ENCODE assay signal across 17 cellular contexts in genomic region chr11:129798212-129798611, GRCh38. TPM values are rescaled to one million over a fixed set of nuclear protein-coding genes. Genes with fewer than 3 reads are reported as not detected.
DNase-seq lines count a peak whose midpoint lies in the region; ATAC-seq, FAIRE-seq and TF ChIP-seq lines count a peak whose summit lies in the region.
"Had no signal": no experiment of that assay in that cellular context is flagged by ENCODE, and none has a peak within 500 bp of the region (broad histone marks: within the 10 kb centered on the region; RNA-seq: fewer than 3 reads in every experiment).

No MANE protein-coding gene starts in this region.

- no peaks in the 10 kb centered on the region for H3K79me2 ChIP-seq in HepG2 (ENCODE audit: insufficient read depth, low read length)

- H3K4me3 ChIP-seq in HepG2 (replicated peaks in 1 of 3; ENCODE audit: insufficient read depth in 1 of 3, low read depth in 2 of 3, low read length in 3 of 3) = no peak overlapping the region
- H3K4me3 ChIP-seq in right lobe of liver = no peak overlapping the region
- no peak overlapping the region for H3K4me3 ChIP-seq in neuronal stem cell (ENCODE audit: low read length in 2 of 2)
- H3K4me3 ChIP-seq: BLaER1 had no signal

- H3K4me1 ChIP-seq in HepG2 (ENCODE audit: insufficient read depth, low read length) (peaks cover 62% of the 10 kb centered on the region), right lobe of liver (no peaks in the 10 kb centered on the region), neuronal stem cell (ENCODE audit: control insufficient read depth in 2 of 2, insufficient read depth in 1 of 2, low read depth in 1 of 2, low read length in 2 of 2) (no peaks in the 10 kb centered on the region)

- no peak overlapping the region for H2BK12ac ChIP-seq in neuronal stem cell (ENCODE audit: low read length)

- ATAC-seq in HepG2 (no peak; the same call in 1 of the 3 replicates), right lobe of liver (no peak), left colon (peak; percentile 91), GM21619 (IDR thresholded peaks at IDR 0.05; ENCODE audit: unreplicated experiment) (no peak)

- peaks cover 0 to 6% of the 10 kb centered on the region in 2 experiments; a peak in 1 of 5 replicates for H3K27me3 ChIP-seq in HepG2 (ENCODE audit: control insufficient read depth in 1 of 2, insufficient read depth in 2 of 2, low read length in 2 of 2)
- no peaks in the 10 kb centered on the region for H3K27me3 ChIP-seq in right lobe of liver
- peaks cover 0 to 1% (median 0%) of the 10 kb centered on the region in 3 experiments for H3K27me3 ChIP-seq in neuronal stem cell (ENCODE audit: control insufficient read depth in 3 of 3, insufficient read depth in 3 of 3, low read depth in 1 of 3, low read length in 3 of 3)
- H3K27me3 ChIP-seq: BLaER1 had no signal

- H3K23ac ChIP-seq in neuronal stem cell (ENCODE audit: low read depth, low read length, poor library complexity) = no peak overlapping the region

- intact Hi-C loops in HepG2 (cut with micrococcal nuclease; ENCODE audit: unreplicated experiment) (no loop called here), right lobe of liver (cut with DNase I) (no loop called here), left colon (cut with DNase I, micrococcal nuclease) (no loop called here)

- no peak overlapping the region for H3K4ac ChIP-seq in neuronal stem cell (ENCODE audit: low read length)

- H3K79me1 ChIP-seq in neuronal stem cell (ENCODE audit: low read depth, low read length) = no peaks in the 10 kb centered on the region

- no peak overlapping the region for H2BK15ac ChIP-seq in neuronal stem cell (ENCODE audit: low read length)

- H3K14ac ChIP-seq in neuronal stem cell (ENCODE audit: low read length) = no peak overlapping the region

- POLR2A ChIA-PET in HepG2 (lab: Yijun Ruan, JAX) = interaction anchor here (0.7 kb wide), 1 partner anchor 17 kb away, joined by 3 read pairs; no protein-coding TSS in a partner anchor

- CTCF ChIA-PET in HepG2 (lab: Yijun Ruan, JAX; ENCODE audit: low intra/inter-chr PET ratio, low total read pairs) = no interaction called here

- no peaks in the 10 kb centered on the region for H3K36me3 ChIP-seq in HepG2 (replicated peaks in 1 of 2; ENCODE audit: control insufficient read depth in 1 of 2, insufficient read depth in 2 of 2, low read length in 2 of 2)
- H3K36me3 ChIP-seq in right lobe of liver = no peaks in the 10 kb centered on the region
- H3K36me3 ChIP-seq in neuronal stem cell (replicated peaks in 1 of 2; ENCODE audit: control insufficient read depth in 2 of 2, insufficient read depth in 2 of 2, low read length in 2 of 2) = no peaks in the 10 kb centered on the region
- H3K36me3 ChIP-seq: BLaER1 had no signal

- DNase-seq in HepG2 (ENCODE audit: low spot score) (no peak), right lobe of liver (no peak), left colon (peak in 1 of 2 donors; percentile 38), neuronal stem cell (ENCODE audit: low spot score) (no peak), NCI-H69 (lab: John Stamatoyannopoulos, UW) (no peak), GDM1 (lab: John Stamatoyannopoulos, UW) (no peak)
- DNase-seq: 8988T; Calu3; CD4-positive, alpha-beta memory T cell; GOT3; H7; HFFc6 had no signal

- BruUV-seq in HepG2 (replicated peaks; lab: Mats Ljungman, UMichigan) = no TSS peak

- peak; percentile 30 for FAIRE-seq in HepG2 (lab: Jason Lieb, UNC)
- FAIRE-seq: G401.6 had no signal

- no peak overlapping the region for H4K8ac ChIP-seq in neuronal stem cell (ENCODE audit: low read depth, low read length)

- H2AK5ac ChIP-seq in neuronal stem cell (ENCODE audit: low read depth, low read length) = no peak overlapping the region

- H3K18ac ChIP-seq in neuronal stem cell (ENCODE audit: low read length) = no peak overlapping the region

- TF ChIP-seq POLR2A in HepG2 (IDR thresholded peaks at IDR 0.05; ENCODE audit: insufficient read depth in 1 of 2, low read depth in 2 of 2, low read length in 2 of 2) (no peak), right lobe of liver (IDR thresholded peaks at IDR 0.05) (no peak)

- no peak for TF ChIP-seq CTCF in HepG2 (CRISPR knock-in tag; IDR thresholded peaks at IDR 0.05)
- TF ChIP-seq CTCF in right lobe of liver (IDR thresholded peaks at IDR 0.05) = no peak

- H3K9ac ChIP-seq in HepG2 (ENCODE audit: insufficient read depth, low read depth, low read length) = no peak overlapping the region
- no peak overlapping the region for H3K9ac ChIP-seq in neuronal stem cell (ENCODE audit: low read depth, low read length, poor library complexity)
- H3K9ac ChIP-seq: BLaER1 had no signal

- H3K9me3 ChIP-seq in HepG2 (ENCODE audit: low read length) = peaks cover 25% of the 10 kb centered on the region
- no peaks in the 10 kb centered on the region for H3K9me3 ChIP-seq in right lobe of liver
- peaks cover 4 to 5% of the 10 kb centered on the region in 2 donors for H3K9me3 ChIP-seq in neuronal stem cell (replicated peaks in 1 of 2; ENCODE audit: control insufficient read depth in 2 of 2, insufficient read depth in 1 of 2, low read depth in 1 of 2, low read length in 2 of 2)

- H3K27ac ChIP-seq in HepG2 (ENCODE audit: extremely low read length, insufficient read depth, low read length) = no peak overlapping the region
- no peak overlapping the region for H3K27ac ChIP-seq in right lobe of liver
- H3K27ac ChIP-seq in neuronal stem cell (replicated peaks; ENCODE audit: low read length) = no peak overlapping the region
- H3K27ac ChIP-seq: BLaER1 had no signal

- no peak overlapping the region for H2BK120ac ChIP-seq in neuronal stem cell (ENCODE audit: low read depth, low read length)

- no peak for TF ChIP-seq RAD21 in HepG2 (CRISPR knock-in tag; IDR thresholded peaks at IDR 0.05)

- TF ChIP-seq EP300 in HepG2 (IDR thresholded peaks at IDR 0.05; ENCODE audit: low read depth in 2 of 2, low read length in 2 of 2) (no peak), HepG2 (CRISPR knock-in tag; IDR thresholded peaks at IDR 0.05; ENCODE audit: borderline replicate concordance) (no peak)

- WGBS in HepG2 (ENCODE audit: low lambda C conversion rate) = 100% methylated on average over 2 of the region's 2 CpGs
- 83% methylated on average over 1 of the region's 2 CpGs for WGBS in right lobe of liver (ENCODE audit: insufficient coverage, low coverage, low lambda C conversion rate, missing lambda C conversion rate)
- WGBS in neuronal stem cell (ENCODE audit: extremely low coverage in 2 of 2, insufficient read length in 2 of 2, insufficient replicate concordance in 1 of 2), 2 donors = no CpG with 5 or more reads among the region's 2 CpGs

- H4K20me1 ChIP-seq in HepG2 (ENCODE audit: insufficient read depth, low read length) = no peaks in the 10 kb centered on the region
- H4K20me1 ChIP-seq: BLaER1 had no signal

- in situ Hi-C loops in HepG2 (cut with HindIII; ENCODE audit: extremely low pct_ligation_motif_present, low pct_unique_long_range_greater_than_20kb) = loop anchor here (25.0 kb wide), 1 partner anchor 339 kb away; no protein-coding TSS in a partner anchor

- no peak overlapping the region for H2AFZ ChIP-seq in HepG2 (ENCODE audit: low read length)
- no peak overlapping the region for H2AFZ ChIP-seq in neuronal stem cell (ENCODE audit: low read length)

- no peak overlapping the region for H4K91ac ChIP-seq in neuronal stem cell (ENCODE audit: low read depth, low read length, poor library complexity)

- H2BK5ac ChIP-seq in neuronal stem cell (ENCODE audit: low read length) = peak overlapping the region; percentile 22

- no peak overlapping the region for H3K4me2 ChIP-seq in HepG2 (ENCODE audit: low read depth, low read length)
- no peak overlapping the region for H3K4me2 ChIP-seq in neuronal stem cell (ENCODE audit: insufficient read depth, low read length, poor library complexity, severe bottlenecking)
- H3K4me2 ChIP-seq: BLaER1 had no signal

RNA-seq across cellular contexts. Expression of gene TMEM45B, which starts 17.4 kb away (rescaled TPM):
- total RNA-seq in HepG2 (2016; rRNA removed; fragmentation: Illumina TruSeq; extraction: Trizol) = 17.3 and 29.1 TPM in 2 replicates
- 4.8 and 5.2 TPM in 2 replicates for total RNA-seq in HepG2 (2016; cell fraction: cytosol; rRNA removed; fragmentation: Illumina TruSeq; extraction: Trizol; ENCODE audit: low read depth)
- 17.2 and 31.3 TPM in 2 replicates for total RNA-seq in HepG2 (2016; cell fraction: insoluble cytoplasmic fraction; rRNA removed; fragmentation: Illumina TruSeq; extraction: Trizol)
- total RNA-seq in HepG2 (2016; cell fraction: membrane; rRNA removed; fragmentation: Illumina TruSeq; extraction: Trizol) = 8.3 and 11.1 TPM in 2 replicates
- total RNA-seq in HepG2 (2016; cell fraction: nucleus; rRNA removed; fragmentation: Illumina TruSeq; extraction: Trizol) = 26.2 and 28.6 TPM in 2 replicates
- polyA plus RNA-seq in HepG2 (2011; rRNA removed) = 181 and 248 TPM in 2 replicates
- 203 and 223 TPM in 2 replicates for polyA plus RNA-seq in HepG2 (2011; cell fraction: cytosol; rRNA removed)
- 104 and 141 TPM in 2 replicates for polyA plus RNA-seq in HepG2 (2011; cell fraction: nucleus; rRNA removed)
- polyA plus RNA-seq in HepG2 (2012) = 166 and 200 TPM in 2 replicates
- 5.1 and 7.6 TPM in 2 replicates for polyA plus RNA-seq in HepG2 (2016; cell fraction: cytosol; fragmentation: Illumina TruSeq; extraction: Trizol; ENCODE audit: low read depth)
- polyA plus RNA-seq in HepG2 (2016; cell fraction: insoluble cytoplasmic fraction; fragmentation: Illumina TruSeq; extraction: Trizol; ENCODE audit: low read depth) = 13.8 and 13.9 TPM in 2 replicates
- polyA plus RNA-seq in HepG2 (2016; cell fraction: membrane; fragmentation: Illumina TruSeq; extraction: Trizol; ENCODE audit: low read depth) = 7.9 and 8.9 TPM in 2 replicates
- polyA plus RNA-seq in HepG2 (2016; cell fraction: nucleus; fragmentation: Illumina TruSeq; extraction: Trizol; ENCODE audit: insufficient read depth, low read depth) = 45.8 and 46.5 TPM in 2 replicates
- 18.8 and 244 TPM in 2 replicates for polyA minus RNA-seq in HepG2 (2011; rRNA and poly(A)+ RNA removed; ENCODE audit: low replicate concordance)
- polyA minus RNA-seq in HepG2 (2011; cell fraction: cytosol; rRNA and poly(A)+ RNA removed) = 39.7 and 62.5 TPM in 2 replicates
- polyA minus RNA-seq in HepG2 (2011; cell fraction: nucleus; rRNA and poly(A)+ RNA removed) = 45.2 and 49.5 TPM in 2 replicates
- 100 to 1,000 TPM in 1 of 6 experiments, 10 to 100 TPM in 4, 1 to 10 TPM in 1; 10.0 to 126 (median 18.6) TPM for total RNA-seq in right lobe of liver
- total RNA-seq in left colon = 100 to 1,000 TPM; 309 to 343 TPM
- polyA plus RNA-seq in neuronal stem cell (2013, experiment 1 of 2) = not detected
- polyA plus RNA-seq in neuronal stem cell (2013, experiment 2 of 2) = 0.04 TPM
- total RNA-seq: A673, HFFc6 had no signal
- polyA plus RNA-seq: AG04450 had no signal
